ENCODE assay signal across 35 cellular contexts in genomic region chr16:55147401-55147800, GRCh38.
"Had no signal": no experiment of that assay in that cellular context is flagged by ENCODE, and none has a peak within 500 bp of the region (broad histone marks: within the 10 kb centered on the region; RNA-seq: fewer than 3 reads in every experiment).

No MANE protein-coding gene starts in this region.

- H3K36me3 ChIP-seq: ascending aorta, cardiac muscle cell, colonic mucosa, MG63, SJSA1 had no signal

- H3K4me3 Mint-ChIP-seq: activated CD4-positive, alpha-beta memory T cell treated with anti-CD3 and anti-CD28 coated beads, Interleukin-2, amount 10 ng/mL, durations not matched to agents 7 days and 5 days; activated CD8-positive, alpha-beta memory T cell treated with anti-CD3 and anti-CD28 coated beads, Interleukin-2, amount 10 ng/mL, durations not matched to agents 7 days and 5 days; activated naive CD4-positive, alpha-beta T cell treated with anti-CD3 and anti-CD28 coated beads, Interleukin-2, amount 50 U/mL, for 24 hours; activated naive CD8-positive, alpha-beta T cell treated with anti-CD3 and anti-CD28 coated beads, Interleukin-2, amount 10 ng/mL, durations not matched to agents 7 days and 5 days; activated T-cell treated with anti-CD3 and anti-CD28 coated beads, Interleukin-2, amount 50 U/mL, for 72 hours; activated T-helper 17 cell treated with anti-CD3 and anti-CD28 coated beads, Interleukin-2, amount 50 U/mL, for 72 hours; central memory CD8-positive, alpha-beta T cell; T-helper 17 cell had no signal

- DNase-seq: activated CD4-positive, alpha-beta memory T cell treated with anti-CD3 and anti-CD28 coated beads, Interleukin-2, amount 10 ng/mL, durations not matched to agents 7 days and 5 days; activated CD4-positive, alpha-beta T cell treated with anti-CD3 and anti-CD28 coated beads for 1 hour; activated CD4-positive, alpha-beta T cell treated with anti-CD3 and anti-CD28 coated beads for 48 hours; activated CD4-positive, CD25-positive, alpha-beta regulatory T cell; activated CD8-positive, alpha-beta memory T cell treated with anti-CD3 and anti-CD28 coated beads for 24 hours; activated CD8-positive, alpha-beta memory T cell treated with anti-CD3 and anti-CD28 coated beads, Interleukin-2, amount 10 ng/mL, durations not matched to agents 7 days and 5 days; activated effector memory CD4-positive, alpha-beta T cell treated with anti-CD3 and anti-CD28 coated beads, Interleukin-2, amount 50 U/mL, for 16 hours; activated naive CD4-positive, alpha-beta T cell; activated naive CD8-positive, alpha-beta T cell treated with anti-CD3 and anti-CD28 coated beads, Interleukin-2, amount 10 ng/mL, durations not matched to agents 7 days and 5 days; activated T-cell treated with anti-CD3 and anti-CD28 coated beads, Interleukin-2, amount 50 U/mL, for 1 hour; activated T-cell treated with anti-CD3 and anti-CD28 coated beads, Interleukin-2, amount 50 U/mL, for 72 hours; amygdala; colonic mucosa; Karpas-422; MG63; NCI-H1092 treated with DMSO at 0.1 percent for 48 hours; NCI-H1417; NCI-H146; NCI-H187; NCI-H2029 treated with DMSO at 0.1 percent for 48 hours; NCI-H2107; NCI-H2171; NCI-H446; NCI-H69; OCI-M1; SHP77; SK-N-SH; T-helper 17 cell had no signal

- H3K27me3 ChIP-seq: ascending aorta, colonic mucosa, MG63, SJSA1 had no signal

- H3K9ac ChIP-seq: SK-N-SH had no signal

- H3K4me2 ChIP-seq: SK-N-SH had no signal

- H3K9me2 ChIP-seq: SK-N-SH had no signal

- H3K36me3 Mint-ChIP-seq: activated CD8-positive, alpha-beta memory T cell treated with anti-CD3 and anti-CD28 coated beads, Interleukin-2, amount 10 ng/mL, durations not matched to agents 7 days and 5 days; activated naive CD4-positive, alpha-beta T cell treated with anti-CD3 and anti-CD28 coated beads, Interleukin-2, amount 50 U/mL, for 24 hours; activated naive CD8-positive, alpha-beta T cell treated with anti-CD3 and anti-CD28 coated beads, Interleukin-2, amount 10 ng/mL, durations not matched to agents 7 days and 5 days had no signal

- H3K27me3 Mint-ChIP-seq: activated CD4-positive, alpha-beta memory T cell treated with anti-CD3 and anti-CD28 coated beads, Interleukin-2, amount 10 ng/mL, durations not matched to agents 7 days and 5 days; activated CD8-positive, alpha-beta memory T cell treated with anti-CD3 and anti-CD28 coated beads, Interleukin-2, amount 10 ng/mL, durations not matched to agents 7 days and 5 days; activated naive CD4-positive, alpha-beta T cell treated with anti-CD3 and anti-CD28 coated beads, Interleukin-2, amount 50 U/mL, for 24 hours; activated naive CD8-positive, alpha-beta T cell treated with anti-CD3 and anti-CD28 coated beads, Interleukin-2, amount 10 ng/mL, durations not matched to agents 7 days and 5 days had no signal

- H3K4me1 Mint-ChIP-seq: activated CD4-positive, alpha-beta memory T cell treated with anti-CD3 and anti-CD28 coated beads, Interleukin-2, amount 10 ng/mL, durations not matched to agents 7 days and 5 days; activated CD8-positive, alpha-beta memory T cell treated with anti-CD3 and anti-CD28 coated beads, Interleukin-2, amount 10 ng/mL, durations not matched to agents 7 days and 5 days; activated naive CD4-positive, alpha-beta T cell treated with anti-CD3 and anti-CD28 coated beads, Interleukin-2, amount 50 U/mL, for 24 hours; activated naive CD8-positive, alpha-beta T cell treated with anti-CD3 and anti-CD28 coated beads, Interleukin-2, amount 10 ng/mL, durations not matched to agents 7 days and 5 days; activated T-helper 17 cell treated with anti-CD3 and anti-CD28 coated beads, Interleukin-2, amount 50 U/mL, for 72 hours; central memory CD8-positive, alpha-beta T cell; T-helper 17 cell had no signal

- H3K27ac Mint-ChIP-seq: activated CD4-positive, alpha-beta memory T cell treated with anti-CD3 and anti-CD28 coated beads, Interleukin-2, amount 10 ng/mL, durations not matched to agents 7 days and 5 days; activated CD8-positive, alpha-beta memory T cell treated with anti-CD3 and anti-CD28 coated beads, Interleukin-2, amount 10 ng/mL, durations not matched to agents 7 days and 5 days; activated naive CD4-positive, alpha-beta T cell treated with anti-CD3 and anti-CD28 coated beads, Interleukin-2, amount 50 U/mL, for 24 hours; activated naive CD8-positive, alpha-beta T cell treated with anti-CD3 and anti-CD28 coated beads, Interleukin-2, amount 10 ng/mL, durations not matched to agents 7 days and 5 days; activated T-cell treated with anti-CD3 and anti-CD28 coated beads, Interleukin-2, amount 50 U/mL, for 72 hours; activated T-helper 17 cell treated with anti-CD3 and anti-CD28 coated beads, Interleukin-2, amount 50 U/mL, for 72 hours; T-helper 17 cell had no signal

- H3K9me3 ChIP-seq: ascending aorta, colonic mucosa, MG63, SJSA1, SK-N-SH had no signal

- H3K9me3 Mint-ChIP-seq: activated CD4-positive, alpha-beta memory T cell treated with anti-CD3 and anti-CD28 coated beads, Interleukin-2, amount 10 ng/mL, durations not matched to agents 7 days and 5 days; activated naive CD4-positive, alpha-beta T cell treated with anti-CD3 and anti-CD28 coated beads, Interleukin-2, amount 50 U/mL, for 24 hours; activated naive CD8-positive, alpha-beta T cell treated with anti-CD3 and anti-CD28 coated beads, Interleukin-2, amount 10 ng/mL, durations not matched to agents 7 days and 5 days; activated T-helper 17 cell treated with anti-CD3 and anti-CD28 coated beads, Interleukin-2, amount 50 U/mL, for 72 hours had no signal

- H3K4me1 ChIP-seq: ascending aorta, colonic mucosa, SJSA1 had no signal

- ATAC-seq: activated CD8-positive, alpha-beta memory T cell treated with anti-CD3 and anti-CD28 coated beads, Interleukin-2, amount 10 ng/mL, durations not matched to agents 7 days and 5 days; activated T-cell treated with anti-CD3 and anti-CD28 coated beads, Interleukin-2, amount 50 U/mL, for 72 hours; activated T-helper 17 cell treated with anti-CD3 and anti-CD28 coated beads, Interleukin-2, amount 50 U/mL, for 72 hours; T-helper 17 cell had no signal

- H3K4me3 ChIP-seq: ascending aorta, cardiac muscle cell, colonic mucosa, MG63, SJSA1 had no signal

- H3K27ac ChIP-seq: ascending aorta, cardiac muscle cell, colonic mucosa, SJSA1, VCaP had no signal
